8 cellular contexts compared by ENCODE assay signal in the genomic region with DNA sequence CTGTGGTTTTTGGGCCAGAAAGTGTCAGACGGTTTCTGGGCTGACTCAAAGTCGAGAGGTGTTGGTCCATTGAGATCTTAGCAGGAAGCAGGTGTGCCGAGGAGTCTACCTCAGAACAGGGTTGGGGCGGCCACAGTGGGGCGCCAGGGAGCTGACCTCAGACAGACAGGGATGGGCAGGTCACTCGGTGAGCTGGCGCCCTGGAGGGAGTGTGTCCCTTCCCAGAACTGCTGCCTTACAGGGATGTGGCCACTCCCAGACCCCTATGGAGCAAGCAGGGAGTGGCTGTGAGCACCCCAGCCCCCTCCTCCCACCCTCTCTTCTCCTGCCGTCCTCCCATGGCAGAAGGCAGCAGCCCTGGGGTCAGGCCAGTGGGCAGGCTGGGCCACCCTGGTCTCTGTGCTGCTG. TPM values are rescaled to one million over a fixed set of nuclear protein-coding genes. Genes with fewer than 3 reads are reported as not detected.
A peak's percentile ranks its signal among the peaks of the same experiment; 100 is the strongest.
DNase-seq lines count a peak whose midpoint lies in the region; ATAC-seq and TF ChIP-seq lines count a peak whose summit lies in the region.

No MANE protein-coding gene starts in this region.

- DNase-seq in activated T-cell treated with anti-CD3 and anti-CD28 coated beads, Interleukin-2, amount 50 U/mL, for 72 hours = peak; percentile 54 to 55
- no peak for DNase-seq in activated T-cell treated with anti-CD3 and anti-CD28 coated beads, Interleukin-2, amount 50 U/mL, for 4 hours
- DNase-seq in NCI-H460 (ENCODE audit: extremely low read depth, low read depth) (peak; percentile 38), cerebellar cortex (ENCODE audit: low spot score) (peak; percentile 50), coronary artery (ENCODE audit: low spot score) (no peak), KG1 (lab: John Stamatoyannopoulos, UW) (no peak)
- peak; percentile 40 for DNase-seq in stimulated activated CD4-positive, alpha-beta T cell treated with anti-CD3 and anti-CD28 coated beads, Interleukin-1b, Interleukin-23, amount 100 ng/mL, for 48 hours

- H3K4me3 Mint-ChIP-seq in activated T-cell treated with anti-CD3 and anti-CD28 coated beads, Interleukin-2, amount 50 U/mL, for 72 hours = no peak overlapping the region
- H3K4me3 Mint-ChIP-seq in activated T-cell treated with anti-CD3 and anti-CD28 coated beads, Interleukin-2, amount 50 U/mL, for 4 hours = no peak overlapping the region

- no peak overlapping the region for H3K27ac Mint-ChIP-seq in activated T-cell treated with anti-CD3 and anti-CD28 coated beads, Interleukin-2, amount 50 U/mL, for 72 hours

- no peaks in the 10 kb centered on the region for H3K9me3 Mint-ChIP-seq in activated T-cell treated with anti-CD3 and anti-CD28 coated beads, Interleukin-2, amount 50 U/mL, for 72 hours
- H3K9me3 Mint-ChIP-seq in activated T-cell treated with anti-CD3 and anti-CD28 coated beads, Interleukin-2, amount 50 U/mL, for 4 hours = no peaks in the 10 kb centered on the region

- H3K36me3 Mint-ChIP-seq in activated T-cell treated with anti-CD3 and anti-CD28 coated beads, Interleukin-2, amount 50 U/mL, for 72 hours (ENCODE audit: insufficient read depth in 2 of 2) = no peaks in the 10 kb centered on the region
- H3K36me3 Mint-ChIP-seq in activated T-cell treated with anti-CD3 and anti-CD28 coated beads, Interleukin-2, amount 50 U/mL, for 4 hours (ENCODE audit: insufficient read depth) = no peaks in the 10 kb centered on the region

- H3K4me3 ChIP-seq in coronary artery = no peak overlapping the region

- ATAC-seq in activated T-cell treated with anti-CD3 and anti-CD28 coated beads, Interleukin-2, amount 50 U/mL, for 72 hours (replicated peaks in 1 of 2) = peak; percentile 35 to 38
- no peak for ATAC-seq in activated T-cell treated with anti-CD3 and anti-CD28 coated beads, Interleukin-2, amount 50 U/mL, for 4 hours
- ATAC-seq in HG02571 (IDR thresholded peaks at IDR 0.05; ENCODE audit: unreplicated experiment) = no peak

- no peak for TF ChIP-seq CTCF in coronary artery (IDR thresholded peaks at IDR 0.05)

- H3K27ac ChIP-seq in coronary artery = no peak overlapping the region

- no peaks in the 10 kb centered on the region for H3K27me3 Mint-ChIP-seq in activated T-cell treated with anti-CD3 and anti-CD28 coated beads, Interleukin-2, amount 50 U/mL, for 72 hours (ENCODE audit: low read depth)
- peaks cover 4% of the 10 kb centered on the region for H3K27me3 Mint-ChIP-seq in activated T-cell treated with anti-CD3 and anti-CD28 coated beads, Interleukin-2, amount 50 U/mL, for 4 hours (ENCODE audit: low read depth)

- H3K4me1 Mint-ChIP-seq in activated T-cell treated with anti-CD3 and anti-CD28 coated beads, Interleukin-2, amount 50 U/mL, for 72 hours (ENCODE audit: low read depth) = peaks cover 12% of the 10 kb centered on the region
- H3K4me1 Mint-ChIP-seq in activated T-cell treated with anti-CD3 and anti-CD28 coated beads, Interleukin-2, amount 50 U/mL, for 4 hours (ENCODE audit: low read depth) = peaks cover 16% of the 10 kb centered on the region

RNA-seq across cellular contexts. Expression of a gene that starts 14.0 kb away (rescaled TPM):
- total RNA-seq in activated T-cell treated with anti-CD3 and anti-CD28 coated beads, Interleukin-2, amount 50 U/mL, for 72 hours = not detected
- not detected for total RNA-seq in activated T-cell treated with anti-CD3 and anti-CD28 coated beads, Interleukin-2, amount 50 U/mL, for 4 hours
- total RNA-seq in NCI-H460 (2014; rRNA removed; shearing (Covaris generic)) = 0.17 TPM in 1 of 2 replicates, not detected in the other
- polyA plus RNA-seq in NCI-H460 (2014; cell fraction: nucleus; rRNA removed) = 0.39 TPM in 1 of 2 replicates, not detected in the other

RNA-seq across cellular contexts. Expression of a gene that starts 23.9 kb away (rescaled TPM):
- 10 to 100 TPM; 10.9 to 11.4 TPM for total RNA-seq in activated T-cell treated with anti-CD3 and anti-CD28 coated beads, Interleukin-2, amount 50 U/mL, for 72 hours
- total RNA-seq in activated T-cell treated with anti-CD3 and anti-CD28 coated beads, Interleukin-2, amount 50 U/mL, for 4 hours = 10 to 100 TPM; 18.0 to 19.5 (median 19.1) TPM
- total RNA-seq in NCI-H460 (2014; rRNA removed; shearing (Covaris generic)) = 38.5 and 43.1 TPM in 2 replicates
- 519 and 567 TPM in 2 replicates for polyA plus RNA-seq in NCI-H460 (2014; cell fraction: nucleus; rRNA removed)

RNA-seq across cellular contexts. Expression of a gene that starts 39.0 kb away (rescaled TPM):
- 1,000 to 10,000 TPM; 3,140 to 3,274 TPM for total RNA-seq in activated T-cell treated with anti-CD3 and anti-CD28 coated beads, Interleukin-2, amount 50 U/mL, for 72 hours
- total RNA-seq in activated T-cell treated with anti-CD3 and anti-CD28 coated beads, Interleukin-2, amount 50 U/mL, for 4 hours = 1,000 to 10,000 TPM; 3,320 to 3,425 (median 3,389) TPM
- total RNA-seq in NCI-H460 (2014; rRNA removed; shearing (Covaris generic)) = 6,150 and 6,947 TPM in 2 replicates
- polyA plus RNA-seq in NCI-H460 (2014; cell fraction: nucleus; rRNA removed) = 14,165 and 27,245 TPM in 2 replicates

RNA-seq across cellular contexts. Expression of a gene that starts 58.1 kb away (rescaled TPM):
- 10 to 100 TPM; 65.0 to 68.1 TPM for total RNA-seq in activated T-cell treated with anti-CD3 and anti-CD28 coated beads, Interleukin-2, amount 50 U/mL, for 72 hours
- total RNA-seq in activated T-cell treated with anti-CD3 and anti-CD28 coated beads, Interleukin-2, amount 50 U/mL, for 4 hours = 100 to 1,000 TPM; 108 to 111 (median 108) TPM
- 47.8 and 51.3 TPM in 2 replicates for total RNA-seq in NCI-H460 (2014; rRNA removed; shearing (Covaris generic))
- 86.9 and 107 TPM in 2 replicates for polyA plus RNA-seq in NCI-H460 (2014; cell fraction: nucleus; rRNA removed)

RNA-seq across cellular contexts. Expression of a gene that starts 58.2 kb away (rescaled TPM):
- 10 to 100 TPM in 1 of 2 donors, 1 to 10 TPM in 1; 10.0 to 12.1 TPM for total RNA-seq in activated T-cell treated with anti-CD3 and anti-CD28 coated beads, Interleukin-2, amount 50 U/mL, for 72 hours
- total RNA-seq in activated T-cell treated with anti-CD3 and anti-CD28 coated beads, Interleukin-2, amount 50 U/mL, for 4 hours = 10 to 100 TPM in 1 of 3 donors, 1 to 10 TPM in 2; 7.5 to 11.8 (median 8.0) TPM
- 4.0 and 4.8 TPM in 2 replicates for total RNA-seq in NCI-H460 (2014; rRNA removed; shearing (Covaris generic))
- polyA plus RNA-seq in NCI-H460 (2014; cell fraction: nucleus; rRNA removed) = 15.4 and 16.1 TPM in 2 replicates

Comparison
In these comparisons a context has a peak if more than half of its experiments do, and no peak if none do; other contexts are left out.
1. ATAC-seq: peak in activated T-cell treated with anti-CD3 and anti-CD28 coated beads, Interleukin-2, amount 50 U/mL, for 72 hours (2 of 2); none in activated T-cell treated with anti-CD3 and anti-CD28 coated beads, Interleukin-2, amount 50 U/mL, for 4 hours (0 of 2) and HG02571 (single experiment).
2. DNase-seq: peak in activated T-cell treated with anti-CD3 and anti-CD28 coated beads, Interleukin-2, amount 50 U/mL, for 72 hours (2 of 2), NCI-H460 (single experiment), cerebellar cortex (single experiment) and stimulated activated CD4-positive, alpha-beta T cell treated with anti-CD3 and anti-CD28 coated beads, Interleukin-1b, Interleukin-23, amount 100 ng/mL, for 48 hours (single experiment); none in activated T-cell treated with anti-CD3 and anti-CD28 coated beads, Interleukin-2, amount 50 U/mL, for 4 hours (single experiment), coronary artery (single experiment) and KG1 (single experiment).